Comparison of ENCODE assay signal across 2 cellular contexts in genomic region chr16:28562199-28562598, GRCh38.
TF ChIP-seq lines count a peak whose summit lies in the region.

No MANE protein-coding gene starts in this region.

TF ChIP-seq in IMR-90, 13 proteins besides CTCF, POLR2A, EP300 and RAD21:
- TF ChIP-seq ELK1 (IDR thresholded peaks at IDR 0.05; ENCODE audit: borderline replicate concordance, low read depth, low read length) (no peak), CEBPB (IDR thresholded peaks at IDR 0.05; ENCODE audit: low read depth, low read length) (no peak), MAFK (IDR thresholded peaks at IDR 0.05; ENCODE audit: low read depth, low read length) (no peak), FOS (IDR thresholded peaks at IDR 0.05; ENCODE audit: low read depth, low read length) (no peak), BHLHE40 (IDR thresholded peaks at IDR 0.05; ENCODE audit: low read depth, low read length) (no peak), MAZ (IDR thresholded peaks at IDR 0.05; ENCODE audit: borderline replicate concordance, low read depth, low read length) (no peak), CHD1 (IDR thresholded peaks at IDR 0.05; ENCODE audit: low read depth, low read length) (no peak), SMC3 (IDR thresholded peaks at IDR 0.05; ENCODE audit: low read depth, low read length) (no peak), RCOR1 (IDR thresholded peaks at IDR 0.05; ENCODE audit: insufficient replicate concordance, low read length) (no peak), RFX5 (IDR thresholded peaks at IDR 0.05; ENCODE audit: low read depth, low read length) (no peak), NFE2L2 (IDR thresholded peaks at IDR 0.05; ENCODE audit: low read depth, low read length) (no peak), MXI1 (IDR thresholded peaks at IDR 0.05; ENCODE audit: borderline replicate concordance, low read depth, low read length) (no peak)
- TF ChIP-seq, protein P1, sequence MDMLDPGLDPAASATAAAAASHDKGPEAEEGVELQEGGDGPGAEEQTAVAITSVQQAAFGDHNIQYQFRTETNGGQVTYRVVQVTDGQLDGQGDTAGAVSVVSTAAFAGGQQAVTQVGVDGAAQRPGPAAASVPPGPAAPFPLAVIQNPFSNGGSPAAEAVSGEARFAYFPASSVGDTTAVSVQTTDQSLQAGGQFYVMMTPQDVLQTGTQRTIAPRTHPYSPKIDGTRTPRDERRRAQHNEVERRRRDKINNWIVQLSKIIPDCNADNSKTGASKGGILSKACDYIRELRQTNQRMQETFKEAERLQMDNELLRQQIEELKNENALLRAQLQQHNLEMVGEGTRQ (IDR thresholded peaks at IDR 0.05; ENCODE audit: low read depth, low read length), result no peak

TF ChIP-seq in K562, 482 proteins besides CTCF, POLR2A, EP300 and RAD21:
- TF ChIP-seq, protein P2, sequence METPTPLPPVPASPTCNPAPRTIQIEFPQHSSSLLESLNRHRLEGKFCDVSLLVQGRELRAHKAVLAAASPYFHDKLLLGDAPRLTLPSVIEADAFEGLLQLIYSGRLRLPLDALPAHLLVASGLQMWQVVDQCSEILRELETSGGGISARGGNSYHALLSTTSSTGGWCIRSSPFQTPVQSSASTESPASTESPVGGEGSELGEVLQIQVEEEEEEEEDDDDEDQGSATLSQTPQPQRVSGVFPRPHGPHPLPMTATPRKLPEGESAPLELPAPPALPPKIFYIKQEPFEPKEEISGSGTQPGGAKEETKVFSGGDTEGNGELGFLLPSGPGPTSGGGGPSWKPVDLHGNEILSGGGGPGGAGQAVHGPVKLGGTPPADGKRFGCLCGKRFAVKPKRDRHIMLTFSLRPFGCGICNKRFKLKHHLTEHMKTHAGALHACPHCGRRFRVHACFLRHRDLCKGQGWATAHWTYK (CRISPR knock-in tag; IDR thresholded peaks at IDR 0.05), result no peak
- TF ChIP-seq ATF3 (IDR thresholded peaks at IDR 0.05), result peak; percentile 25; the same call in 1 of the 2 replicates
- TF ChIP-seq ATF3 (CRISPR knock-in tag; conservative IDR thresholded peaks at IDR 0.05), result no peak
